ENCODE assay signal across 19 cellular contexts in genomic region chr7:32025381-32026075, GRCh38. TPM values are rescaled to one million over a fixed set of nuclear protein-coding genes. Genes with fewer than 3 reads are reported as not detected.
DNase-seq lines count a peak whose midpoint lies in the region; ATAC-seq and TF ChIP-seq lines count a peak whose summit lies in the region.
"Had no signal": no experiment of that assay in that cellular context is flagged by ENCODE, and none has a peak within 500 bp of the region (broad histone marks: within the 10 kb centered on the region; RNA-seq: fewer than 3 reads in every experiment).

No MANE protein-coding gene starts in this region.

- no peaks in the 10 kb centered on the region for H3K36me3 Mint-ChIP-seq in neural crest cell (ENCODE audit: low read depth)
- H3K36me3 Mint-ChIP-seq: CD14-positive monocyte, T-cell had no signal

- no peak overlapping the region for H3K4me3 Mint-ChIP-seq in neural crest cell
- H3K4me3 Mint-ChIP-seq: CD14-positive monocyte, T-cell had no signal

- H3K27ac ChIP-seq in WERI-Rb-1 = peak overlapping the region; percentile 75

- H3K27me3 ChIP-seq in WERI-Rb-1 (ENCODE audit: insufficient read depth, low read depth, severe bottlenecking) = no peaks in the 10 kb centered on the region
- H3K27me3 ChIP-seq: MG63 had no signal

- peak; percentile 47 for DNase-seq in DMS 273 treated with DMSO at 0.1 percent for 48 hours (lab: John Stamatoyannopoulos, UW)
- DNase-seq in NCI-H2171 (lab: John Stamatoyannopoulos, UW) = peak; percentile 72
- peak; percentile 71 for DNase-seq in WERI-Rb-1
- DNase-seq in neural crest cell (ENCODE audit: low read depth, low spot score) = no peak
- no peak for DNase-seq in SK-N-DZ (ENCODE audit: low spot score)
- DNase-seq in NCI-H69 (lab: John Stamatoyannopoulos, UW) = no peak
- DNase-seq: AML-193, GDM1, Kasumi-1, MG63, NCI-H1048, NCI-H1436, NCI-H2029 treated with DMSO at 0.1 percent for 48 hours, NCI-H510A, SHP77 treated with DMSO at 0.1 percent for 48 hours, T-cell had no signal

- no peak for TF ChIP-seq CTCF in WERI-Rb-1 (IDR thresholded peaks at IDR 0.05; ENCODE audit: low read depth, low read length)
- no peak for TF ChIP-seq CTCF in neural crest cell (conservative IDR thresholded peaks at IDR 0.05)

- no peaks in the 10 kb centered on the region for H3K27me3 Mint-ChIP-seq in neural crest cell (ENCODE audit: low read depth)
- H3K27me3 Mint-ChIP-seq: T-cell had no signal

- H3K9me3 ChIP-seq in WERI-Rb-1 (ENCODE audit: severe bottlenecking) = no peaks in the 10 kb centered on the region
- H3K9me3 ChIP-seq: MG63 had no signal

- H3K4me3 ChIP-seq in WERI-Rb-1 (ENCODE audit: low read depth, low read length) = no peak overlapping the region
- H3K4me3 ChIP-seq: MG63 had no signal

- no peaks in the 10 kb centered on the region for H3K9me3 Mint-ChIP-seq in neural crest cell

- ATAC-seq in HG03045 (IDR thresholded peaks at IDR 0.05; ENCODE audit: unreplicated experiment) = no peak
- ATAC-seq: SK-N-SH treated with all-trans-retinoic acid at 6 μM for 48 hours, T-cell had no signal

- no peaks in the 10 kb centered on the region for H3K36me3 ChIP-seq in WERI-Rb-1

- H3K4me1 Mint-ChIP-seq in neural crest cell = no peaks in the 10 kb centered on the region
- H3K4me1 Mint-ChIP-seq: CD14-positive monocyte, T-cell had no signal

- H3K27ac Mint-ChIP-seq in neural crest cell (ENCODE audit: unreplicated experiment) = peak overlapping the region; percentile 54
- H3K27ac Mint-ChIP-seq: CD14-positive monocyte, T-cell had no signal

RNA-seq across cellular contexts. Expression of gene PDE1C, which starts 44.7 kb away (rescaled TPM):
- total RNA-seq in neural crest cell = 0.26 and 1.1 TPM in 2 replicates
- polyA plus RNA-seq in SK-N-DZ (2014; cell fraction: cytosol; rRNA removed) = not detected in 2 replicates
- polyA plus RNA-seq in SK-N-DZ (2014; cell fraction: nucleus; rRNA removed) = 0.09 TPM in 1 of 2 replicates, not detected in the other
- total RNA-seq: T-cell had no signal
- polyA plus RNA-seq: CD14-positive monocyte had no signal

Comparison
In these comparisons a context has a peak if more than half of its experiments do, and no peak if none do; other contexts are left out.
1. DNase-seq: peak in DMS 273 treated with DMSO at 0.1 percent for 48 hours (single experiment), NCI-H2171 (single experiment) and WERI-Rb-1 (single experiment); none in neural crest cell (single experiment), SK-N-DZ (single experiment) and NCI-H69 (single experiment).